In genomic region chr19:36685835-36686234, GRCh38 we compare ENCODE assay signal across 9 cellular contexts. TPM values are rescaled to one million over a fixed set of nuclear protein-coding genes. Genes with fewer than 3 reads are reported as not detected.
A peak's percentile ranks its signal among the peaks of the same experiment; 100 is the strongest.
DNase-seq lines count a peak whose midpoint lies in the region; ATAC-seq and TF ChIP-seq lines count a peak whose summit lies in the region.
"Had no signal": no experiment of that assay in that cellular context is flagged by ENCODE, and none has a peak within 500 bp of the region (broad histone marks: within the 10 kb centered on the region; RNA-seq: fewer than 3 reads in every experiment).

No MANE protein-coding gene starts in this region.

- no peaks in the 10 kb centered on the region for H3K27me3 Mint-ChIP-seq in activated naive CD4-positive, alpha-beta T cell treated with anti-CD3 and anti-CD28 coated beads for 36 hours (ENCODE audit: low read depth)
- H3K27me3 Mint-ChIP-seq in stimulated activated memory B cell treated with anti-CD40 and anti-IgM and Interleukin-4, amounts not matched to agents 10 μg/mL and 1 μg/mL and 100 μg/mL, for 72 hours = no peaks in the 10 kb centered on the region

- H3K4me1 Mint-ChIP-seq in activated naive CD4-positive, alpha-beta T cell treated with anti-CD3 and anti-CD28 coated beads for 36 hours (ENCODE audit: low read depth) = peaks cover 26% of the 10 kb centered on the region
- peaks cover 36% of the 10 kb centered on the region for H3K4me1 Mint-ChIP-seq in stimulated activated memory B cell treated with anti-CD40 and anti-IgM and Interleukin-4, amounts not matched to agents 10 μg/mL and 1 μg/mL and 100 μg/mL, for 72 hours

- H3K4me3 Mint-ChIP-seq in activated naive CD4-positive, alpha-beta T cell treated with anti-CD3 and anti-CD28 coated beads for 36 hours = peak overlapping the region; percentile 88
- H3K4me3 Mint-ChIP-seq in stimulated activated memory B cell treated with anti-CD40 and anti-IgM and Interleukin-4, amounts not matched to agents 10 μg/mL and 1 μg/mL and 100 μg/mL, for 72 hours = peak overlapping the region; percentile 96

- peaks cover 14% of the 10 kb centered on the region for H3K9me3 Mint-ChIP-seq in activated naive CD4-positive, alpha-beta T cell treated with anti-CD3 and anti-CD28 coated beads for 36 hours
- peaks cover 6% of the 10 kb centered on the region for H3K9me3 Mint-ChIP-seq in stimulated activated memory B cell treated with anti-CD40 and anti-IgM and Interleukin-4, amounts not matched to agents 10 μg/mL and 1 μg/mL and 100 μg/mL, for 72 hours

- CTCF ChIA-PET in activated naive CD4-positive, alpha-beta T cell treated with anti-CD3 and anti-CD28 coated beads for 36 hours (lab: Charles Lee) = no interaction called here

- H3K4me3 ChIP-seq in dorsolateral prefrontal cortex (peak overlapping the region in 37 of 59 donors; percentile 73 to 100 (median 94)), brain microvascular endothelial cell (ENCODE audit: low read depth, low read length) (no peak overlapping the region), H7 (ENCODE audit: insufficient read depth, low read depth, low read length) (no peak overlapping the region)

- in situ Hi-C loops in brain microvascular endothelial cell (cut with HindIII; ENCODE audit: low pct_ligation_motif_present, low sequenced_read_pairs) = no loop called here

- no peak for ATAC-seq in stimulated activated memory B cell treated with anti-CD40 and anti-IgM and Interleukin-4, amounts not matched to agents 10 μg/mL and 1 μg/mL and 100 μg/mL, for 72 hours
- no peak for ATAC-seq in GM21381 (IDR thresholded peaks at IDR 0.05; ENCODE audit: unreplicated experiment)

- intact Hi-C loops in activated naive CD4-positive, alpha-beta T cell treated with anti-CD3 and anti-CD28 coated beads for 36 hours (cut with micrococcal nuclease) = loop anchor here (2.0 to 5.0 kb wide), 2 partner anchors 86 to 165 kb away; partner anchors contain the start of genes ZNF345 and ZNF850
- intact Hi-C loops in dorsolateral prefrontal cortex (cut with DNase I) = loop anchor here (2.0 to 10.0 kb wide), 5 partner anchors 86 to 921 kb away; partner anchors contain the start of genes ZNF850 (in 2 of the 2), ZNF568 (in 1 of the 2), ZNF790 (in 1 of the 2) and ZNF829 (in 1 of the 2)

- peaks cover 59% of the 10 kb centered on the region for H3K36me3 Mint-ChIP-seq in activated naive CD4-positive, alpha-beta T cell treated with anti-CD3 and anti-CD28 coated beads for 36 hours (ENCODE audit: low read depth)
- H3K36me3 Mint-ChIP-seq in stimulated activated memory B cell treated with anti-CD40 and anti-IgM and Interleukin-4, amounts not matched to agents 10 μg/mL and 1 μg/mL and 100 μg/mL, for 72 hours = peaks cover 63% of the 10 kb centered on the region

- peaks cover 10% of the 10 kb centered on the region for H3K36me3 ChIP-seq in brain microvascular endothelial cell (replicated peaks)
- H3K36me3 ChIP-seq in H7 (replicated peaks; ENCODE audit: control insufficient read depth, insufficient read depth, low read length) = peaks cover 10% of the 10 kb centered on the region

- H3K27ac ChIP-seq in dorsolateral prefrontal cortex (no peak overlapping the region), brain microvascular endothelial cell (no peak overlapping the region)

- no peak for DNase-seq in activated naive CD4-positive, alpha-beta T cell treated with anti-CD3 and anti-CD28 coated beads for 36 hours
- DNase-seq in activated naive CD4-positive, alpha-beta T cell treated with anti-CD3 and anti-CD28 coated beads, Interleukin-2, amount 50 U/mL, for 16 hours = no peak
- DNase-seq in OCI-M1 (lab: John Stamatoyannopoulos, UW) (peak; percentile 45), dorsolateral prefrontal cortex (no peak), brain microvascular endothelial cell (no peak), H7 (no peak)
- DNase-seq: effector CD8-positive, alpha-beta T cell had no signal

- no peak overlapping the region for H3K27ac Mint-ChIP-seq in activated naive CD4-positive, alpha-beta T cell treated with anti-CD3 and anti-CD28 coated beads for 36 hours
- peak overlapping the region; percentile 87 for H3K27ac Mint-ChIP-seq in stimulated activated memory B cell treated with anti-CD40 and anti-IgM and Interleukin-4, amounts not matched to agents 10 μg/mL and 1 μg/mL and 100 μg/mL, for 72 hours

- H3K27me3 ChIP-seq in dorsolateral prefrontal cortex = no peaks in the 10 kb centered on the region
- no peaks in the 10 kb centered on the region for H3K27me3 ChIP-seq in brain microvascular endothelial cell (replicated peaks)
- no peaks in the 10 kb centered on the region for H3K27me3 ChIP-seq in H7 (ENCODE audit: control insufficient read depth, insufficient read depth, low read length)

- no peak for TF ChIP-seq CTCF in dorsolateral prefrontal cortex (IDR thresholded peaks at IDR 0.05 in 54 of 56, conservative IDR thresholded peaks at IDR 0.05 in 2 of 56; ENCODE audit: low read depth in 1 of 56, partially characterized antibody in 56 of 56)
- TF ChIP-seq CTCF in brain microvascular endothelial cell (IDR thresholded peaks at IDR 0.05; ENCODE audit: low read depth, low read length, missing control alignments) = no peak

RNA-seq across cellular contexts. Expression of gene ZNF567, which starts 1.6 kb away (rescaled TPM):
- total RNA-seq in activated naive CD4-positive, alpha-beta T cell treated with anti-CD3 and anti-CD28 coated beads for 36 hours = 1 to 10 TPM; 6.0 to 6.8 TPM
- total RNA-seq in dorsolateral prefrontal cortex = 10 to 100 TPM in 41 of 120 experiments, 1 to 10 TPM in 79; 5.6 to 15.0 (median 8.9) TPM
- 5.5 and 12.3 TPM in 2 replicates for total RNA-seq in H7 (2014; rRNA removed; shearing (Covaris generic))

RNA-seq across cellular contexts. Expression of gene ZNF461, which starts 19.2 kb away (rescaled TPM):
- total RNA-seq in activated naive CD4-positive, alpha-beta T cell treated with anti-CD3 and anti-CD28 coated beads for 36 hours = 1 to 10 TPM; 4.5 to 4.7 TPM
- total RNA-seq in dorsolateral prefrontal cortex = 10 to 100 TPM; 10.7 to 26.9 (median 17.8) TPM
- total RNA-seq in H7 (2014; rRNA removed; shearing (Covaris generic)) = 5.3 and 5.9 TPM in 2 replicates

Comparison
In these comparisons a context has a peak if more than half of its experiments do, and no peak if none do; other contexts are left out.
1. H3K4me3 ChIP-seq: peak in dorsolateral prefrontal cortex (37 of 59); none in brain microvascular endothelial cell (single experiment) and H7 (single experiment).